ENCODE assay signal across 14 cellular contexts in genomic region chr9:134395727-134396257, GRCh38.
A peak's percentile ranks its signal among the peaks of the same experiment; 100 is the strongest.
DNase-seq lines count a peak whose midpoint lies in the region; ATAC-seq and TF ChIP-seq lines count a peak whose summit lies in the region.
"Had no signal": no experiment of that assay in that cellular context is flagged by ENCODE, and none has a peak within 500 bp of the region (broad histone marks: within the 10 kb centered on the region; RNA-seq: fewer than 3 reads in every experiment).

No MANE protein-coding gene starts in this region.

- H3K4me3 ChIP-seq in BLaER1 (peak overlapping the region; percentile 56; the same call in 1 of the 2 replicates), GM06990 (replicated peaks; ENCODE audit: low read depth, low read length) (peak overlapping the region; percentile 65), testis (no peak overlapping the region), HAP-1 (no peak overlapping the region), transverse colon (no peak overlapping the region)
- H3K4me3 ChIP-seq in naive thymus-derived CD4-positive, alpha-beta T cell (ENCODE audit: low read length): peak overlapping the region; percentile 60
- H3K4me3 ChIP-seq: hepatocyte had no signal

- in situ Hi-C loops in HAP-1 (cut with MboI; ENCODE audit: low sequenced_read_pairs): no loop called here
- in situ Hi-C loops in transverse colon (cut with MboI; ENCODE audit: low pct_ligation_motif_present in 1 of 4, low pct_unique_long_range_greater_than_20kb in 1 of 4, low sequenced_read_pairs in 3 of 4): no loop called here

- H3K27me3 ChIP-seq in BLaER1 (no peaks in the 10 kb centered on the region), GM06990 (replicated peaks; ENCODE audit: control insufficient read depth, insufficient read depth, low read length) (no peaks in the 10 kb centered on the region), testis (no peaks in the 10 kb centered on the region), HAP-1 (ENCODE audit: low read depth) (no peaks in the 10 kb centered on the region), transverse colon (no peaks in the 10 kb centered on the region)
- H3K27me3 ChIP-seq in naive thymus-derived CD4-positive, alpha-beta T cell (ENCODE audit: control insufficient read depth in 2 of 2, insufficient read depth in 2 of 2, low read length in 2 of 2): no peaks in the 10 kb centered on the region
- H3K27me3 ChIP-seq: hepatocyte had no signal

- peaks cover 13% of the 10 kb centered on the region for H3K9me3 ChIP-seq in BLaER1
- peaks cover 0 to 7% (median 0%) of the 10 kb centered on the region in 3 experiments for H3K9me3 ChIP-seq in naive thymus-derived CD4-positive, alpha-beta T cell (ENCODE audit: control insufficient read depth in 2 of 3, low read length in 3 of 3)
- H3K9me3 ChIP-seq in testis: no peaks in the 10 kb centered on the region
- peaks cover 7% of the 10 kb centered on the region for H3K9me3 ChIP-seq in HAP-1
- H3K9me3 ChIP-seq in transverse colon: no peaks in the 10 kb centered on the region

- H3K27ac ChIP-seq in BLaER1 (peak overlapping the region; percentile 14; the same call in 1 of the 2 replicates), testis (no peak overlapping the region), transverse colon (peak overlapping the region in 1 of 4 donors; percentile 39)
- H3K27ac ChIP-seq in naive thymus-derived CD4-positive, alpha-beta T cell (ENCODE audit: low read depth, low read length): peak overlapping the region; percentile 79
- H3K27ac ChIP-seq: C4-2B, epithelial cell of prostate, hepatocyte had no signal

- no peak for TF ChIP-seq POLR2A in testis (IDR thresholded peaks at IDR 0.05)
- no peak for TF ChIP-seq POLR2A in transverse colon (IDR thresholded peaks at IDR 0.05)

- no peak for TF ChIP-seq CTCF in GM06990 (IDR thresholded peaks at IDR 0.05; ENCODE audit: insufficient read depth, low read length, poor library complexity, severe bottlenecking)
- TF ChIP-seq CTCF in testis (IDR thresholded peaks at IDR 0.05): no peak
- no peak for TF ChIP-seq CTCF in transverse colon (IDR thresholded peaks at IDR 0.05)

- H3K27ac Mint-ChIP-seq in activated CD8-positive, alpha-beta T cell treated with anti-CD3 and anti-CD28 coated beads, Interleukin-2, amount 10 ng/mL, durations not matched to agents 7 days and 5 days: peak overlapping the region; percentile 82
- peak overlapping the region; percentile 75 to 95 (median 89) for H3K27ac Mint-ChIP-seq in naive thymus-derived CD4-positive, alpha-beta T cell

- H3K27me3 Mint-ChIP-seq in activated CD8-positive, alpha-beta T cell treated with anti-CD3 and anti-CD28 coated beads, Interleukin-2, amount 10 ng/mL, durations not matched to agents 7 days and 5 days (ENCODE audit: low read depth): peaks cover 5% of the 10 kb centered on the region
- no peaks in the 10 kb centered on the region for H3K27me3 Mint-ChIP-seq in naive thymus-derived CD4-positive, alpha-beta T cell

- H3K36me3 ChIP-seq in BLaER1: peaks cover 23% of the 10 kb centered on the region
- H3K36me3 ChIP-seq in GM06990 (ENCODE audit: control insufficient read depth, insufficient read depth, low read length): peaks cover 2% of the 10 kb centered on the region
- no peaks in the 10 kb centered on the region for H3K36me3 ChIP-seq in naive thymus-derived CD4-positive, alpha-beta T cell (ENCODE audit: control insufficient read depth in 2 of 3, insufficient read depth in 3 of 3, low read length in 3 of 3)
- no peaks in the 10 kb centered on the region for H3K36me3 ChIP-seq in testis (ENCODE audit: low read depth, missing control alignments)
- no peaks in the 10 kb centered on the region for H3K36me3 ChIP-seq in HAP-1 (replicated peaks)
- H3K36me3 ChIP-seq in transverse colon: no peaks in the 10 kb centered on the region

- peaks cover 5% of the 10 kb centered on the region for H3K36me3 Mint-ChIP-seq in activated CD8-positive, alpha-beta T cell treated with anti-CD3 and anti-CD28 coated beads, Interleukin-2, amount 10 ng/mL, durations not matched to agents 7 days and 5 days (ENCODE audit: low read depth)
- peaks cover 0 to 10% (median 0%) of the 10 kb centered on the region in 5 donors for H3K36me3 Mint-ChIP-seq in naive thymus-derived CD4-positive, alpha-beta T cell

- H3K4me1 Mint-ChIP-seq in activated CD8-positive, alpha-beta T cell treated with anti-CD3 and anti-CD28 coated beads, Interleukin-2, amount 10 ng/mL, durations not matched to agents 7 days and 5 days (ENCODE audit: low read depth): peaks cover 63% of the 10 kb centered on the region
- peaks cover 36 to 70% (median 50%) of the 10 kb centered on the region in 7 donors for H3K4me1 Mint-ChIP-seq in naive thymus-derived CD4-positive, alpha-beta T cell

- POLR2A ChIA-PET in activated CD8-positive, alpha-beta T cell treated with anti-CD3 and anti-CD28 coated beads, Interleukin-2, amount 10 ng/mL, durations not matched to agents 7 days and 5 days (lab: Charles Lee): interaction anchor here (1.1 kb wide), 1 partner anchor 231 kb away, joined by 3 read pairs; the partner anchor contains the start of gene RNU6ATAC
- POLR2A ChIA-PET in naive thymus-derived CD4-positive, alpha-beta T cell (lab: Charles Lee): interaction anchor here (0.5 to 1.9 kb wide), 3 partner anchors 8 to 231 kb away, joined by 3 to 10 read pairs (median 3); partner anchors contain the start of gene RNU6ATAC

- H3K4me3 Mint-ChIP-seq in activated CD8-positive, alpha-beta T cell treated with anti-CD3 and anti-CD28 coated beads, Interleukin-2, amount 10 ng/mL, durations not matched to agents 7 days and 5 days: peak overlapping the region; percentile 67
- H3K4me3 Mint-ChIP-seq in naive thymus-derived CD4-positive, alpha-beta T cell: peak overlapping the region; percentile 70 to 88 (median 81)

- WGBS in testis, 2 donors: 81 to 83% methylated on average over 3 to 13 of the region's 13 CpGs
- 89% methylated on average over 12 of the region's 13 CpGs; no CpG with 5 or more reads in 1 of the 2 donors for WGBS in transverse colon (ENCODE audit: low coverage in 1 of 2), 2 donors

- H4K20me1 ChIP-seq in BLaER1: peaks cover 100% of the 10 kb centered on the region

- no peak overlapping the region; the same call in 1 of the 2 replicates for H3K9ac ChIP-seq in BLaER1

- DNase-seq in GM06990 (ENCODE audit: extremely low read depth, insufficient read length) (no peak), testis (no peak), HAP-1 (ENCODE audit: low spot score in 2 of 2) (no peak), transverse colon (no peak), retina (no peak)
- no peak for DNase-seq in activated CD8-positive, alpha-beta T cell treated with anti-CD3 and anti-CD28 coated beads, Interleukin-2, amount 10 ng/mL, durations not matched to agents 7 days and 5 days
- DNase-seq in naive thymus-derived CD4-positive, alpha-beta T cell: no peak
- DNase-seq: mammary epithelial cell, NCI-H2227 treated with DMSO at 0.1 percent for 48 hours, posterior cingulate gyrus had no signal

- ATAC-seq in activated CD8-positive, alpha-beta T cell treated with anti-CD3 and anti-CD28 coated beads, Interleukin-2, amount 10 ng/mL, durations not matched to agents 7 days and 5 days: no peak
- no peak for ATAC-seq in naive thymus-derived CD4-positive, alpha-beta T cell

- TF ChIP-seq EP300 in transverse colon (IDR thresholded peaks at IDR 0.05; ENCODE audit: low read depth): no peak

- H3K4me2 ChIP-seq in BLaER1: peak overlapping the region; percentile 99
- H3K4me2 ChIP-seq: hepatocyte had no signal

- intact Hi-C loops in naive thymus-derived CD4-positive, alpha-beta T cell (cut with micrococcal nuclease): loop anchor here in 1 of 2 donors (1.0 to 2.0 kb wide), 3 partner anchors 9 to 231 kb away; partner anchors contain the start of gene RNU6ATAC
- intact Hi-C loops in testis (cut with DNase I; ENCODE audit: low total_unique reads): no loop called here
- intact Hi-C loops in transverse colon (cut with DNase I; ENCODE audit: low total_unique reads): no loop called here

- H3K9me3 Mint-ChIP-seq in activated CD8-positive, alpha-beta T cell treated with anti-CD3 and anti-CD28 coated beads, Interleukin-2, amount 10 ng/mL, durations not matched to agents 7 days and 5 days (ENCODE audit: insufficient read depth): no peaks in the 10 kb centered on the region
- H3K9me3 Mint-ChIP-seq in naive thymus-derived CD4-positive, alpha-beta T cell: peaks cover 0 to 8% (median 0%) of the 10 kb centered on the region in 11 donors

- H3K4me1 ChIP-seq in BLaER1: peaks cover 98% of the 10 kb centered on the region
- peaks cover 53 to 54% of the 10 kb centered on the region in 2 donors for H3K4me1 ChIP-seq in naive thymus-derived CD4-positive, alpha-beta T cell (ENCODE audit: control insufficient read depth in 2 of 2, insufficient read depth in 2 of 2, low read length in 2 of 2)
- H3K4me1 ChIP-seq in testis: peaks cover 33% of the 10 kb centered on the region
- H3K4me1 ChIP-seq in HAP-1: no peaks in the 10 kb centered on the region
- peaks cover 12 to 49% (median 23%) of the 10 kb centered on the region in 4 donors for H3K4me1 ChIP-seq in transverse colon

- CTCF ChIA-PET in activated CD8-positive, alpha-beta T cell treated with anti-CD3 and anti-CD28 coated beads, Interleukin-2, amount 10 ng/mL, durations not matched to agents 7 days and 5 days (lab: Charles Lee): interaction anchor here (1.0 to 1.7 kb wide), 2 partner anchors 11 kb away, joined by 4 read pairs; no protein-coding TSS in a partner anchor
- CTCF ChIA-PET in naive thymus-derived CD4-positive, alpha-beta T cell (lab: Charles Lee): interaction anchor here (0.7 to 0.9 kb wide), 2 partner anchors 228 to 231 kb away, joined by 3 to 4 read pairs; partner anchors contain the start of gene RNU6ATAC

Comparison
In these comparisons a context has a peak if more than half of its experiments do, and no peak if none do; other contexts are left out.
1. H3K27ac ChIP-seq: peak in BLaER1 (single experiment) and naive thymus-derived CD4-positive, alpha-beta T cell (single experiment); none in testis (0 of 2).
2. H3K4me3 ChIP-seq: peak in BLaER1 (single experiment), GM06990 (single experiment) and naive thymus-derived CD4-positive, alpha-beta T cell (single experiment); none in testis (0 of 2), HAP-1 (single experiment) and transverse colon (0 of 4).